Comparison of ENCODE assay signal across 23 cellular contexts in the genomic region with DNA sequence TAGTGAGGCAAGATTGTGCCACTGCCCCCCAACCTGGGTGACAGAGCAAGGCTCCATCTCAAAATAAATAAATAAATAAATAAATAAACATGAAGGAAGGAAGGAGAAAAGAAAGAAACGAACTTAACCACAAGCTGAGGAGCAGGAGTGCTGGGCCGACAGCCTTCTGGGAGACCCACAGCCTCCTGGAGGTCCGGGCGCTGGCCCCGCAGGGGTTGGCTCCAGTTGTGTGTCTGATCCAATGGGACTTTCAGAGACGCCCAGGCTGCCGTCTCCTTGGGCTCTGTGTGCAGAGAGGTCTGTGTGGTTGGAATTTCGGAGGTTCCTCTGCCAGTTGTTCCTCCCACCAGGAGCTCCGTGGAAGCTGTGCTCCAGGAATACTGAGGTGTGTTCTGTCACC. TPM values are rescaled to one million over a fixed set of nuclear protein-coding genes. Genes with fewer than 3 reads are reported as not detected.
"Had no signal": no experiment of that assay in that cellular context is flagged by ENCODE, and none has a peak within 500 bp of the region (broad histone marks: within the 10 kb centered on the region; RNA-seq: fewer than 3 reads in every experiment).

No MANE protein-coding gene starts in this region.

- H3K27me3 ChIP-seq: hepatocyte had no signal

- H3K36me3 ChIP-seq: esophagus muscularis mucosa, gastroesophageal sphincter, heart left ventricle, left lung, lower lobe of right lung had no signal

- DNase-seq: dermis blood vessel endothelial cell; effector CD4-positive, alpha-beta T cell; effector memory CD4-positive, alpha-beta T cell; foreskin keratinocyte; heart left ventricle; hypothalamus; kidney; kidney glomerular epithelial cell; left colon; left lung; left ventricle myocardium superior; lower lobe of right lung; mesenchymal stem cell; mucosa of descending colon had no signal

- ATAC-seq: foreskin keratinocyte, gastroesophageal sphincter, heart left ventricle, left colon, left lung, left ventricle myocardium superior, lower lobe of right lung, mucosa of descending colon had no signal

- H3K27ac ChIP-seq: coronary artery, esophagus muscularis mucosa, foreskin keratinocyte, gastroesophageal sphincter, heart left ventricle, hepatocyte, left lung, lower lobe of right lung had no signal

- H3K4me3 ChIP-seq: coronary artery, dorsolateral prefrontal cortex, esophagus muscularis mucosa, gastroesophageal sphincter, heart left ventricle, hepatocyte, left lung, lower lobe of right lung, mucosa of descending colon had no signal

- FAIRE-seq: colon, endothelial cell of umbilical vein, frontal cortex, islet of Langerhans, kidney had no signal

- H3K4me1 ChIP-seq: foreskin keratinocyte had no signal

- H3K9me3 ChIP-seq: esophagus muscularis mucosa, gastroesophageal sphincter, heart left ventricle, left lung, lower lobe of right lung, mucosa of descending colon had no signal

RNA-seq across cellular contexts. Expression of a gene that starts 36.0 kb away (rescaled TPM):
- total RNA-seq: foreskin keratinocyte had no signal
